ENCODE assay signal across 27 cellular contexts in the genomic region with DNA sequence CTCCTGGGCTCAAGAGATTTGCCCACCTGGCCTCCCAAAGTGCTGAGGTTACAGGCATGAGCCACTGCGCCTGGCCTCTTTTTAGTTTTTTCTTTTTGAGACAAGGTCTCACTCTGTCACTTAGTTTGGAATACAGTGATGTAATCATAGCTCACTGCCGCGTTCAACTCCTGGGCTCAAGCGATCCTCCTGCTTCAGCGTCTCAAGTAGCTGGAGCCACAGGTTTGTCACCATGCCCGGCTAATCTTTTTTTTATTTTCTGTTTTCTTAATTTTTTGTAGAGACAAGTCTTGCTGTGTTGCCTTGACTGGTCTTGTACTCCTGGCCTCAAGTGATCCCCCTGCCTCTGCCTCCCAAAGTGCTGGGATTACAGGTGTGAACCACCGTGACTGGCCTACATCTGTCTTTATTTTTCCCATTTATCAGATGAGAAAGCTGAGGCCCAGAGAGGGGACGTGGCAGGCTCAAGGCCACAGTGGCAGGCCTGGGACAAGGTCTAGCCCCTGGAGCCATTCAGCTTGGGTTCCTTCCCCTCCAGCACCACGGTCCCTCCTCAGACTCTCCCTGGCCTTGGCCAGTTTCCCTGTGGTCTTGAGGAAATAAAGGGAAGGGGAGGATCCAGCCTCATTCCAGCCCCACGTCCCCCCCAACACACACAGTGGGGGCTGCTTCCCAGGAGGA. TPM values are rescaled to one million over a fixed set of nuclear protein-coding genes. Genes with fewer than 3 reads are reported as not detected.
DNase-seq lines count a peak whose midpoint lies in the region; ATAC-seq, FAIRE-seq and TF ChIP-seq lines count a peak whose summit lies in the region.
"Had no signal": no experiment of that assay in that cellular context is flagged by ENCODE, and none has a peak within 500 bp of the region (broad histone marks: within the 10 kb centered on the region; RNA-seq: fewer than 3 reads in every experiment).

No MANE protein-coding gene starts in this region.

- DNase-seq in IMR-90 (no peak), kidney (peak; percentile 33), progenitor cell of endocrine pancreas (ENCODE audit: low spot score, unreplicated experiment) (no peak), kidney glomerular epithelial cell (lab: John Stamatoyannopoulos, UW) (no peak), COLO829 (ENCODE audit: low spot score) (no peak)
- DNase-seq in activated naive CD4-positive, alpha-beta T cell treated with anti-CD3 and anti-CD28 coated beads, Interleukin-2, amount 50 U/mL, for 72 hours (ENCODE audit: low spot score in 2 of 2): no peak
- DNase-seq: CD4-positive, alpha-beta T cell; COR-L47; GOT3; KBM-7; MG63; NCI-H1105 treated with DMSO at 0.1 percent for 48 hours; NCI-H1930; NCI-H2107; NCI-H2227 treated with DMSO at 0.1 percent for 48 hours; NCI-H526 treated with DMSO at 0.1 percent for 48 hours; PC-9; SJCRH30 had no signal

- H4K5ac ChIP-seq in IMR-90 (ENCODE audit: low read depth, low read length): no peak overlapping the region

- H2AK9ac ChIP-seq in IMR-90 (replicated peaks; ENCODE audit: low read depth, low read length, poor library complexity): no peak overlapping the region

- peak overlapping the region; percentile 35 for H2AFZ ChIP-seq in IMR-90 (replicated peaks; ENCODE audit: low read length, poor library complexity)
- H2AFZ ChIP-seq: PC-9 had no signal

- intact Hi-C loops in IMR-90 (cut with micrococcal nuclease) (no loop called here), kidney (cut with DNase I) (no loop called here)

- H3K23ac ChIP-seq in IMR-90 (ENCODE audit: low read depth, low read length): no peak overlapping the region

- H4K8ac ChIP-seq in IMR-90 (ENCODE audit: low read depth in 2 of 2, low read length in 2 of 2): no peak overlapping the region

- peaks cover 33% of the 10 kb centered on the region for H3K27me3 ChIP-seq in BLaER1
- H3K27me3 ChIP-seq in IMR-90 (ENCODE audit: control insufficient read depth, insufficient read depth, low read length): peaks cover 19% of the 10 kb centered on the region

- dilution Hi-C loops in IMR-90 (cut with HindIII; ENCODE audit: low sequenced_read_pairs, unreplicated experiment): no loop called here

- no peaks in the 10 kb centered on the region for H3K36me3 ChIP-seq in BLaER1
- H3K36me3 ChIP-seq in IMR-90 (ENCODE audit: control insufficient read depth, insufficient read depth, low read length): peaks cover under 1% of the 10 kb centered on the region; the same call in 1 of the 2 replicates
- no peaks in the 10 kb centered on the region for H3K36me3 ChIP-seq in kidney (ENCODE audit: control insufficient read depth in 1 of 2, insufficient read depth in 2 of 2, low read length in 2 of 2)
- H3K36me3 ChIP-seq: MG63, SJCRH30 had no signal

- no peak overlapping the region for H4K91ac ChIP-seq in IMR-90 (ENCODE audit: insufficient read depth, low read depth, low read length)

- H3K14ac ChIP-seq in IMR-90 (replicated peaks; ENCODE audit: low read depth, low read length): no peak overlapping the region

- H2BK5ac ChIP-seq in IMR-90 (ENCODE audit: low read depth, low read length, poor library complexity, severe bottlenecking): no peak overlapping the region

- peaks cover 0 to 28% of the 10 kb centered on the region in 2 experiments; a peak in 3 of 4 replicates for H3K79me1 ChIP-seq in IMR-90 (ENCODE audit: low read depth in 1 of 2, low read length in 2 of 2)

- no peak overlapping the region for H3K4ac ChIP-seq in IMR-90 (ENCODE audit: low read depth, low read length)

- H3K4me3 Mint-ChIP-seq in progenitor cell of endocrine pancreas (ENCODE audit: low read depth): no peak overlapping the region
- H3K4me3 Mint-ChIP-seq: CD4-positive, alpha-beta T cell had no signal

- H3K4me3 ChIP-seq in BLaER1 (no peak overlapping the region), IMR-90 (ENCODE audit: insufficient read depth, low read depth, low read length) (no peak overlapping the region), kidney (ENCODE audit: low read length in 2 of 2) (no peak overlapping the region)
- H3K4me3 ChIP-seq: MG63, PC-9, SJCRH30 had no signal

- H3K18ac ChIP-seq in IMR-90 (ENCODE audit: low read depth, low read length): no peak overlapping the region

- H3K56ac ChIP-seq in IMR-90 (ENCODE audit: extremely low read depth, insufficient read depth, low read length): no peak overlapping the region

- H3K4me1 ChIP-seq in BLaER1: peaks cover 83% of the 10 kb centered on the region
- peaks cover 13% of the 10 kb centered on the region for H3K4me1 ChIP-seq in IMR-90 (ENCODE audit: control insufficient read depth, insufficient read depth, low read length)
- H3K4me1 ChIP-seq in kidney (ENCODE audit: control insufficient read depth in 1 of 2, insufficient read depth in 1 of 2, low read depth in 1 of 2, low read length in 2 of 2): peaks cover 0 to 8% of the 10 kb centered on the region in 2 donors

- WGBS in IMR-90 (ENCODE audit: extremely low coverage in 2 of 2, insufficient read length in 1 of 2), 2 experiments: 100% methylated on average over 1 of the region's 10 CpGs; no CpG with 5 or more reads in 1 of the 2 experiments

- H2BK20ac ChIP-seq in IMR-90 (ENCODE audit: low read depth, low read length): no peak overlapping the region

- peaks cover 33% of the 10 kb centered on the region for H3K27me3 Mint-ChIP-seq in progenitor cell of endocrine pancreas

- TF ChIP-seq RAD21 in IMR-90 (IDR thresholded peaks at IDR 0.05; ENCODE audit: low read length): no peak

- H2BK120ac ChIP-seq in IMR-90 (ENCODE audit: low read depth, low read length): no peak overlapping the region

- CTCF ChIA-PET in IMR-90 (lab: Yijun Ruan, JAX): no interaction called here

- H2BK15ac ChIP-seq in IMR-90 (ENCODE audit: low read depth, low read length): no peak overlapping the region

- ATAC-seq in IMR-90 (ENCODE audit: low read depth): no peak
- no peak for ATAC-seq in activated naive CD4-positive, alpha-beta T cell treated with anti-CD3 and anti-CD28 coated beads, Interleukin-2, amount 50 U/mL, for 72 hours
- ATAC-seq: HCT116, Right ventricle myocardium inferior, SK-N-SH treated with all-trans-retinoic acid at 6 μM for 48 hours had no signal

- FAIRE-seq in kidney (lab: Jason Lieb, UNC): no peak
- FAIRE-seq: G401.6 had no signal

- H3K9me1 ChIP-seq in IMR-90 (ENCODE audit: insufficient read depth, low read length): peaks cover 8% of the 10 kb centered on the region

- H3K9me3 ChIP-seq in BLaER1 (no peaks in the 10 kb centered on the region), IMR-90 (ENCODE audit: control insufficient read depth, insufficient read depth, low read length) (no peaks in the 10 kb centered on the region), kidney (ENCODE audit: control insufficient read depth in 1 of 2, low read length in 2 of 2) (no peaks in the 10 kb centered on the region)
- H3K9me3 ChIP-seq: MG63, SJCRH30 had no signal

- H3K27ac ChIP-seq in BLaER1 (no peak overlapping the region), IMR-90 (ENCODE audit: insufficient read depth, low read length) (no peak overlapping the region), kidney (ENCODE audit: low read depth in 2 of 2, low read length in 2 of 2) (no peak overlapping the region)
- H3K27ac ChIP-seq: PC-9, SJCRH30 had no signal

- H3K9ac ChIP-seq in BLaER1 (no peak overlapping the region), IMR-90 (ENCODE audit: low read depth, low read length) (no peak overlapping the region), kidney (ENCODE audit: low read length in 2 of 2) (no peak overlapping the region)

- H3K27ac Mint-ChIP-seq in progenitor cell of endocrine pancreas: peak overlapping the region; percentile 59
- H3K27ac Mint-ChIP-seq in activated naive CD4-positive, alpha-beta T cell treated with anti-CD3 and anti-CD28 coated beads, Interleukin-2, amount 50 U/mL, for 72 hours: no peak overlapping the region
- H3K27ac Mint-ChIP-seq: CD4-positive, alpha-beta T cell had no signal

- no peaks in the 10 kb centered on the region for H3K9me3 Mint-ChIP-seq in progenitor cell of endocrine pancreas (ENCODE audit: low read depth)
- no peaks in the 10 kb centered on the region for H3K9me3 Mint-ChIP-seq in activated naive CD4-positive, alpha-beta T cell treated with anti-CD3 and anti-CD28 coated beads, Interleukin-2, amount 50 U/mL, for 72 hours
- H3K9me3 Mint-ChIP-seq: CD4-positive, alpha-beta T cell had no signal

- H3K4me1 Mint-ChIP-seq in progenitor cell of endocrine pancreas (ENCODE audit: low read depth): peaks cover 18% of the 10 kb centered on the region

- H4K20me1 ChIP-seq in BLaER1: no peaks in the 10 kb centered on the region
- H4K20me1 ChIP-seq in IMR-90 (ENCODE audit: insufficient read depth, low read length): peaks cover 5% of the 10 kb centered on the region

- POLR2A ChIA-PET in IMR-90 (lab: Charles Lee; ENCODE audit: unreplicated experiment): no interaction called here

- H3K4me2 ChIP-seq in BLaER1 (peak overlapping the region; percentile 91), IMR-90 (ENCODE audit: low read depth, low read length) (no peak overlapping the region)
- H3K4me2 ChIP-seq: PC-9 had no signal

- no peaks in the 10 kb centered on the region for H3K36me3 Mint-ChIP-seq in progenitor cell of endocrine pancreas (ENCODE audit: insufficient read depth)
- no peaks in the 10 kb centered on the region for H3K36me3 Mint-ChIP-seq in activated naive CD4-positive, alpha-beta T cell treated with anti-CD3 and anti-CD28 coated beads, Interleukin-2, amount 50 U/mL, for 72 hours

- TF ChIP-seq CTCF in IMR-90 (conservative IDR thresholded peaks at IDR 0.05; ENCODE audit: low read depth, low read length) (no peak), kidney (IDR thresholded peaks at IDR 0.05; ENCODE audit: borderline replicate concordance, extremely low read depth, insufficient read depth) (no peak), progenitor cell of endocrine pancreas (IDR thresholded peaks at IDR 0.05; ENCODE audit: unreplicated experiment) (no peak)

- 0 out of 2 replicates have a peak overlapping the region, but pooled peaks have one; percentile 1 for H2AK5ac ChIP-seq in IMR-90 (ENCODE audit: low read depth, low read length)

- TF ChIP-seq POLR2A in IMR-90 (IDR thresholded peaks at IDR 0.05; ENCODE audit: low read depth, low read length): no peak

- BruUV-seq in IMR-90 (replicated peaks; lab: Mats Ljungman, UMichigan): no TSS peak

- in situ Hi-C loops in IMR-90 (cut with MboI; ENCODE audit: low sequenced_read_pairs): no loop called here

RNA-seq across cellular contexts. Expression of a gene that starts 2.8 kb away (rescaled TPM):
- total RNA-seq in IMR-90 (2012; rRNA removed) (192 and 224 TPM in 2 replicates), kidney (16.7 TPM), progenitor cell of endocrine pancreas (5.7 and 6.3 TPM in 2 replicates)
- polyA plus RNA-seq in IMR-90 (2012; rRNA removed) (120 and 129 TPM in 2 replicates), kidney (ENCODE audit: insufficient read depth, low read depth, low replicate concordance) (11.4 TPM)
- 59.5 and 86.9 TPM in 2 replicates for polyA plus RNA-seq in IMR-90 (2012; cell fraction: cytosol; rRNA removed)
- 17.7 and 49.2 TPM in 2 replicates for polyA plus RNA-seq in IMR-90 (2012; cell fraction: nucleus; rRNA removed; ENCODE audit: low replicate concordance)
- under 1 TPM; 0.59 to 0.89 TPM for total RNA-seq in activated naive CD4-positive, alpha-beta T cell treated with anti-CD3 and anti-CD28 coated beads, Interleukin-2, amount 50 U/mL, for 72 hours
- total RNA-seq: CD4-positive, alpha-beta T cell had no signal

RNA-seq across cellular contexts. Expression of a gene that starts 10.1 kb away (rescaled TPM):
- total RNA-seq in IMR-90 (2012; rRNA removed): not detected in 2 replicates
- not detected in 2 replicates for polyA plus RNA-seq in IMR-90 (2012; rRNA removed)
- 0.01 TPM in 1 of 2 replicates, not detected in the other for polyA plus RNA-seq in IMR-90 (2012; cell fraction: cytosol; rRNA removed)
- polyA plus RNA-seq in IMR-90 (2012; cell fraction: nucleus; rRNA removed; ENCODE audit: low replicate concordance): not detected in 2 replicates
- total RNA-seq in kidney: 0.13 TPM
- not detected for polyA plus RNA-seq in kidney (ENCODE audit: insufficient read depth, low read depth, low replicate concordance)
- total RNA-seq in progenitor cell of endocrine pancreas: 1.7 and 2.2 TPM in 2 replicates
- not detected for total RNA-seq in activated naive CD4-positive, alpha-beta T cell treated with anti-CD3 and anti-CD28 coated beads, Interleukin-2, amount 50 U/mL, for 72 hours
- total RNA-seq: A172; CD4-positive, alpha-beta T cell; HT-29; NCI-H460 had no signal
- polyA plus RNA-seq: BJ had no signal

RNA-seq across cellular contexts. Expression of a gene that starts 41.0 kb away (rescaled TPM):
- total RNA-seq in IMR-90 (2012; rRNA removed) (366 and 371 TPM in 2 replicates), kidney (509 TPM), progenitor cell of endocrine pancreas (625 and 651 TPM in 2 replicates)
- polyA plus RNA-seq in IMR-90 (2012; rRNA removed) (200 and 240 TPM in 2 replicates), kidney (ENCODE audit: insufficient read depth, low read depth, low replicate concordance) (133 TPM)
- 72.6 and 98.7 TPM in 2 replicates for polyA plus RNA-seq in IMR-90 (2012; cell fraction: cytosol; rRNA removed)
- polyA plus RNA-seq in IMR-90 (2012; cell fraction: nucleus; rRNA removed; ENCODE audit: low replicate concordance): 587 and 1,388 TPM in 2 replicates
- 100 to 1,000 TPM; 382 to 415 TPM for total RNA-seq in activated naive CD4-positive, alpha-beta T cell treated with anti-CD3 and anti-CD28 coated beads, Interleukin-2, amount 50 U/mL, for 72 hours

Comparison
In these comparisons a context has a peak if more than half of its experiments do, and no peak if none do; other contexts are left out.
1. RNA of a gene that starts 2.8 kb away (total RNA-seq): 192 to 224 TPM in IMR-90; 16.7 TPM in kidney (single experiment), 5.7 to 6.3 TPM in progenitor cell of endocrine pancreas and 0.59 to 0.89 TPM in activated naive CD4-positive, alpha-beta T cell treated with anti-CD3 and anti-CD28 coated beads, Interleukin-2, amount 50 U/mL, for 72 hours; every median in the first group is over 10 times any median in the second.